Comparison of ENCODE assay signal across 1 cellular context in genomic region chr1:19597463-19598309, GRCh38.
TF ChIP-seq lines count a peak whose summit lies in the region.

No MANE protein-coding gene starts in this region.

TF ChIP-seq in HEK293, 187 proteins besides CTCF, POLR2A, EP300 and RAD21 (continued from another document):
- peak; percentile 55; the same call in 1 of the 2 replicates for TF ChIP-seq PRDM10 (tag by site-specific recombination; IDR thresholded peaks at IDR 0.05)
- TF ChIP-seq PRDM6 (tag by site-specific recombination; IDR thresholded peaks at IDR 0.05): peak; percentile 52; the same call in 1 of the 2 replicates
- no peak for TF ChIP-seq ZNF280D (tag by site-specific recombination; IDR thresholded peaks at IDR 0.05)
- TF ChIP-seq ZNF335 (tag by site-specific recombination; conservative IDR thresholded peaks at IDR 0.05): peak; percentile 49
- TF ChIP-seq ZNF785 (tag by site-specific recombination; IDR thresholded peaks at IDR 0.05): no peak
- TF ChIP-seq ZFHX2 (tag by site-specific recombination; conservative IDR thresholded peaks at IDR 0.05): no peak
- TF ChIP-seq ZNF426 (tag by site-specific recombination; IDR thresholded peaks at IDR 0.05): no peak
- TF ChIP-seq KLF7 (tag by site-specific recombination; IDR thresholded peaks at IDR 0.05; ENCODE audit: borderline replicate concordance): no peak
- no peak for TF ChIP-seq ZNF211 (tag by site-specific recombination; IDR thresholded peaks at IDR 0.05; ENCODE audit: low read depth)
- TF ChIP-seq ZBTB21 (tag by site-specific recombination; IDR thresholded peaks at IDR 0.05): peak; percentile 85
- no peak for TF ChIP-seq BCL6B (tag by site-specific recombination; IDR thresholded peaks at IDR 0.05)
